22 cellular contexts compared by ENCODE assay signal in genomic region chr7:15648461-15648961, GRCh38. TPM values are rescaled to one million over a fixed set of nuclear protein-coding genes. Genes with fewer than 3 reads are reported as not detected.
DNase-seq lines count a peak whose midpoint lies in the region; ATAC-seq, FAIRE-seq and TF ChIP-seq lines count a peak whose summit lies in the region.
"Had no signal": no experiment of that assay in that cellular context is flagged by ENCODE, and none has a peak within 500 bp of the region (broad histone marks: within the 10 kb centered on the region; RNA-seq: fewer than 3 reads in every experiment).

No MANE protein-coding gene starts in this region.

- H3K36me3 ChIP-seq in SK-N-MC (ENCODE audit: insufficient read depth, low read length) (no peaks in the 10 kb centered on the region), fibroblast of lung (ENCODE audit: control insufficient read depth, insufficient read depth, low read length) (no peaks in the 10 kb centered on the region), osteoblast (ENCODE audit: insufficient read depth, low read length) (no peaks in the 10 kb centered on the region)
- H3K36me3 ChIP-seq: Peyer's patch, WERI-Rb-1 had no signal

- H3K27me3 ChIP-seq in fibroblast of lung (ENCODE audit: control insufficient read depth, insufficient read depth, low read length) (no peaks in the 10 kb centered on the region), osteoblast (ENCODE audit: insufficient read depth, low read length) (no peaks in the 10 kb centered on the region)
- H3K27me3 ChIP-seq: Peyer's patch had no signal

- no peaks in the 10 kb centered on the region for H3K27me3 Mint-ChIP-seq in stimulated activated memory B cell treated with anti-CD40 and anti-IgM and Interleukin-4, amounts not matched to agents 10 μg/mL and 1 μg/mL and 100 μg/mL, for 72 hours
- H3K27me3 Mint-ChIP-seq: activated T-helper 17 cell treated with anti-CD3 and anti-CD28 coated beads, Interleukin-2, amount 50 U/mL, for 72 hours; CD4-positive, alpha-beta T cell had no signal

- DNase-seq in SK-N-MC (ENCODE audit: low read depth, low spot score) (peak; percentile 64), fibroblast of lung (ENCODE audit: low read depth in 2 of 2) (peak in 1 of 2 donors; percentile 7), osteoblast (ENCODE audit: insufficient read length, low spot score, missing footprints) (no peak), GDM1 (lab: John Stamatoyannopoulos, UW) (no peak), NCI-H1930 (lab: John Stamatoyannopoulos, UW) (no peak)
- DNase-seq: amygdala; CD4-positive, alpha-beta T cell; EL; Kasumi-1; left cardiac atrium; NCI-H774; Peyer's patch; stimulated activated naive CD4-positive, alpha-beta T cell; SW 1271; WERI-Rb-1 had no signal

- TF ChIP-seq CTCF in fibroblast of lung (conservative IDR thresholded peaks at IDR 0.05 in 1 of 2, IDR thresholded peaks at IDR 0.05 in 1 of 2; ENCODE audit: low read depth in 1 of 2, low read length in 2 of 2) (no peak), osteoblast (IDR thresholded peaks at IDR 0.05; ENCODE audit: extremely low read depth, low read depth, low read length) (no peak)

- no peaks in the 10 kb centered on the region for H3K79me2 ChIP-seq in fibroblast of lung (ENCODE audit: control insufficient read depth, insufficient read depth, low read length)
- H3K79me2 ChIP-seq in osteoblast (ENCODE audit: insufficient read depth, low read length) = no peaks in the 10 kb centered on the region
- H3K79me2 ChIP-seq: parathyroid adenoma had no signal

- H3K9ac ChIP-seq in SK-N-MC (ENCODE audit: insufficient read length) = no peak overlapping the region
- H3K9ac ChIP-seq in fibroblast of lung (ENCODE audit: insufficient read depth, low read length) = no peak overlapping the region
- H3K9ac ChIP-seq: parathyroid adenoma had no signal

- H3K9me3 ChIP-seq in SK-N-MC (ENCODE audit: low read depth, low read length) = no peaks in the 10 kb centered on the region
- H3K9me3 ChIP-seq in fibroblast of lung (ENCODE audit: control insufficient read depth, insufficient read depth, low read depth, low read length) = no peaks in the 10 kb centered on the region
- H3K9me3 ChIP-seq in osteoblast (ENCODE audit: low read depth, low read length) = no peaks in the 10 kb centered on the region
- H3K9me3 ChIP-seq: Peyer's patch had no signal

- H3K4me1 Mint-ChIP-seq in stimulated activated memory B cell treated with anti-CD40 and anti-IgM and Interleukin-4, amounts not matched to agents 10 μg/mL and 1 μg/mL and 100 μg/mL, for 72 hours = no peaks in the 10 kb centered on the region
- H3K4me1 Mint-ChIP-seq: activated T-helper 17 cell treated with anti-CD3 and anti-CD28 coated beads, Interleukin-2, amount 50 U/mL, for 72 hours had no signal

- H3K9me3 Mint-ChIP-seq in stimulated activated memory B cell treated with anti-CD40 and anti-IgM and Interleukin-4, amounts not matched to agents 10 μg/mL and 1 μg/mL and 100 μg/mL, for 72 hours = peaks cover 5% of the 10 kb centered on the region

- ATAC-seq in stimulated activated memory B cell treated with anti-CD40 and anti-IgM and Interleukin-4, amounts not matched to agents 10 μg/mL and 1 μg/mL and 100 μg/mL, for 72 hours = no peak
- ATAC-seq in HG03342 (IDR thresholded peaks at IDR 0.05; ENCODE audit: unreplicated experiment) = no peak
- ATAC-seq: activated T-helper 17 cell treated with anti-CD3 and anti-CD28 coated beads, Interleukin-2, amount 50 U/mL, for 72 hours; left cardiac atrium had no signal

- H3K27ac ChIP-seq in SK-N-MC = no peak overlapping the region
- no peak overlapping the region for H3K27ac ChIP-seq in fibroblast of lung (ENCODE audit: insufficient read depth, low read length)
- H3K27ac ChIP-seq in osteoblast (ENCODE audit: low read depth, low read length) = peak overlapping the region; percentile 40
- H3K27ac ChIP-seq: epithelial cell of prostate, parathyroid adenoma, Peyer's patch, WERI-Rb-1 had no signal

- no peak overlapping the region for H3K4me3 Mint-ChIP-seq in stimulated activated memory B cell treated with anti-CD40 and anti-IgM and Interleukin-4, amounts not matched to agents 10 μg/mL and 1 μg/mL and 100 μg/mL, for 72 hours
- H3K4me3 Mint-ChIP-seq: activated T-helper 17 cell treated with anti-CD3 and anti-CD28 coated beads, Interleukin-2, amount 50 U/mL, for 72 hours; CD4-positive, alpha-beta T cell had no signal

- H3K27ac Mint-ChIP-seq in stimulated activated memory B cell treated with anti-CD40 and anti-IgM and Interleukin-4, amounts not matched to agents 10 μg/mL and 1 μg/mL and 100 μg/mL, for 72 hours = no peak overlapping the region
- H3K27ac Mint-ChIP-seq: activated T-helper 17 cell treated with anti-CD3 and anti-CD28 coated beads, Interleukin-2, amount 50 U/mL, for 72 hours; CD4-positive, alpha-beta T cell had no signal

- no peaks in the 10 kb centered on the region for H3K36me3 Mint-ChIP-seq in stimulated activated memory B cell treated with anti-CD40 and anti-IgM and Interleukin-4, amounts not matched to agents 10 μg/mL and 1 μg/mL and 100 μg/mL, for 72 hours

- H4K20me1 ChIP-seq in fibroblast of lung (ENCODE audit: control insufficient read depth, extremely low read depth, insufficient read depth, low read length) = no peaks in the 10 kb centered on the region
- H4K20me1 ChIP-seq in osteoblast (ENCODE audit: insufficient read depth, low read length) = no peaks in the 10 kb centered on the region

- peak overlapping the region; percentile 32 for H3K4me2 ChIP-seq in fibroblast of lung (ENCODE audit: extremely low read depth, insufficient read depth, low read length)
- peak overlapping the region; percentile 70 for H3K4me2 ChIP-seq in osteoblast (ENCODE audit: insufficient read depth, low read length)

- H3K4me3 ChIP-seq in SK-N-MC = peak overlapping the region; percentile 5; the same call in 1 of the 2 replicates
- H3K4me3 ChIP-seq in fibroblast of lung (replicated peaks in 1 of 4; ENCODE audit: control extremely low read depth in 1 of 4, insufficient read depth in 1 of 4, low read depth in 3 of 4, low read length in 4 of 4) = no peak overlapping the region
- H3K4me3 ChIP-seq in osteoblast (ENCODE audit: insufficient read depth, low read length) = peak overlapping the region; percentile 54
- H3K4me3 ChIP-seq: Peyer's patch had no signal

- H3K4me1 ChIP-seq in fibroblast of lung (ENCODE audit: control insufficient read depth, extremely low read depth, insufficient read depth, low read length) = no peaks in the 10 kb centered on the region
- peaks cover 3% of the 10 kb centered on the region for H3K4me1 ChIP-seq in osteoblast (ENCODE audit: insufficient read depth, low read length)
- H3K4me1 ChIP-seq: parathyroid adenoma, Peyer's patch had no signal

- peak; percentile 100 for FAIRE-seq in A204.1 (lab: Jason Lieb, UNC)
- FAIRE-seq: colon had no signal

- H2AFZ ChIP-seq in fibroblast of lung (ENCODE audit: low read length) (peak overlapping the region; percentile 35), osteoblast (ENCODE audit: low read length) (peak overlapping the region; percentile 85)
- H2AFZ ChIP-seq: parathyroid adenoma had no signal

RNA-seq across cellular contexts. Expression of gene MEOX2, which starts 38.0 kb away (rescaled TPM):
- total RNA-seq in fibroblast of lung (0.50 and 1.5 TPM in 2 replicates), osteoblast (3.8 and 4.7 TPM in 2 replicates)
- polyA plus RNA-seq in fibroblast of lung = 0.28 and 3.3 TPM in 2 replicates
- 0.38 and 2.5 TPM in 2 replicates for polyA plus RNA-seq in fibroblast of lung (2012)
- 0.48 TPM in 1 of 2 replicates, not detected in the other for polyA minus RNA-seq in fibroblast of lung (ENCODE audit: low replicate concordance)
- total RNA-seq: activated T-helper 17 cell treated with anti-CD3 and anti-CD28 coated beads, Interleukin-2, amount 50 U/mL, for 72 hours; CD4-positive, alpha-beta T cell had no signal

Comparison
In these comparisons a context has a peak if more than half of its experiments do, and no peak if none do; other contexts are left out.
1. H3K4me3 ChIP-seq: peak in SK-N-MC (single experiment) and osteoblast (single experiment); none in fibroblast of lung (0 of 4).